ENCODE assay signal across 20 cellular contexts in genomic region chr16:55577888-55578287, GRCh38. TPM values are rescaled to one million over a fixed set of nuclear protein-coding genes. Genes with fewer than 3 reads are reported as not detected.
"Had no signal": no experiment of that assay in that cellular context is flagged by ENCODE, and none has a peak within 500 bp of the region (broad histone marks: within the 10 kb centered on the region; RNA-seq: fewer than 3 reads in every experiment).

No MANE protein-coding gene starts in this region.

- H3K9me3 ChIP-seq: colonic mucosa, transverse colon had no signal

- H3K27ac Mint-ChIP-seq: activated CD8-positive, alpha-beta T cell treated with anti-CD3 and anti-CD28 coated beads for 36 hours; activated naive CD8-positive, alpha-beta T cell; naive B cell; stimulated activated memory B cell treated with anti-CD40 and anti-IgM and Interleukin-4, amounts not matched to agents 10 μg/mL and 1 μg/mL and 100 μg/mL, for 72 hours had no signal

- H3K4me3 ChIP-seq: colonic mucosa, transverse colon had no signal

- DNase-seq: activated CD4-positive, alpha-beta T cell treated with anti-CD3 and anti-CD28 coated beads for 4 hours; activated CD8-positive, alpha-beta T cell treated with anti-CD3 and anti-CD28 coated beads for 36 hours; activated effector memory CD4-positive, alpha-beta T cell treated with anti-CD3 and anti-CD28 coated beads, Interleukin-2, amount 50 U/mL, for 16 hours; activated T-cell treated with anti-CD3 and anti-CD28 coated beads, Interleukin-2, amount 50 U/mL, for 4 hours; amniotic stem cell; central memory CD4-positive, alpha-beta T cell; colonic mucosa; mammary epithelial cell; naive B cell; posterior cingulate gyrus; stimulated activated CD4-positive, alpha-beta T cell treated with anti-CD3 and anti-CD28 coated beads, Interleukin-2, amount 100 ng/mL, for 48 hours; T-helper 9 cell; transverse colon had no signal

- H3K9me3 Mint-ChIP-seq: activated CD8-positive, alpha-beta T cell treated with anti-CD3 and anti-CD28 coated beads for 36 hours; activated T-cell treated with anti-CD3 and anti-CD28 coated beads, Interleukin-2, amount 50 U/mL, for 4 hours; naive B cell; stimulated activated memory B cell treated with anti-CD40 and anti-IgM and Interleukin-4, amounts not matched to agents 10 μg/mL and 1 μg/mL and 100 μg/mL, for 72 hours had no signal

- H3K4me1 ChIP-seq: colonic mucosa had no signal

- H3K27me3 Mint-ChIP-seq: naive B cell; stimulated activated memory B cell treated with anti-CD40 and anti-IgM and Interleukin-4, amounts not matched to agents 10 μg/mL and 1 μg/mL and 100 μg/mL, for 72 hours had no signal

- FAIRE-seq: endometrium, keratinocyte had no signal

- H3K27ac ChIP-seq: colonic mucosa, transverse colon had no signal

- H3K4me1 Mint-ChIP-seq: stimulated activated memory B cell treated with anti-CD40 and anti-IgM and Interleukin-4, amounts not matched to agents 10 μg/mL and 1 μg/mL and 100 μg/mL, for 72 hours had no signal

- H3K27me3 ChIP-seq: colonic mucosa, transverse colon had no signal

- ATAC-seq: activated CD8-positive, alpha-beta T cell treated with anti-CD3 and anti-CD28 coated beads for 36 hours; activated T-cell treated with anti-CD3 and anti-CD28 coated beads, Interleukin-2, amount 50 U/mL, for 4 hours; left lobe of liver; stimulated activated memory B cell treated with anti-CD40 and anti-IgM and Interleukin-4, amounts not matched to agents 10 μg/mL and 1 μg/mL and 100 μg/mL, for 72 hours had no signal

- H3K36me3 Mint-ChIP-seq: activated naive CD8-positive, alpha-beta T cell; naive B cell; stimulated activated memory B cell treated with anti-CD40 and anti-IgM and Interleukin-4, amounts not matched to agents 10 μg/mL and 1 μg/mL and 100 μg/mL, for 72 hours had no signal

- H3K4me3 Mint-ChIP-seq: activated CD8-positive, alpha-beta T cell treated with anti-CD3 and anti-CD28 coated beads for 36 hours; activated naive CD8-positive, alpha-beta T cell; activated T-cell treated with anti-CD3 and anti-CD28 coated beads, Interleukin-2, amount 50 U/mL, for 4 hours; naive B cell; stimulated activated memory B cell treated with anti-CD40 and anti-IgM and Interleukin-4, amounts not matched to agents 10 μg/mL and 1 μg/mL and 100 μg/mL, for 72 hours had no signal

- H3K36me3 ChIP-seq: colonic mucosa had no signal

RNA-seq across cellular contexts. Expression of gene CAPNS2, which starts 11.4 kb away (rescaled TPM):
- total RNA-seq: activated CD8-positive, alpha-beta T cell treated with anti-CD3 and anti-CD28 coated beads for 36 hours; activated T-cell treated with anti-CD3 and anti-CD28 coated beads, Interleukin-2, amount 50 U/mL, for 4 hours; left lobe of liver; mononuclear cell; skeletal muscle tissue had no signal
